ENCODE assay signal across 13 cellular contexts in genomic region chr9:94909250-94909894, GRCh38.
DNase-seq lines count a peak whose midpoint lies in the region; ATAC-seq and TF ChIP-seq lines count a peak whose summit lies in the region.
"Had no signal": no experiment of that assay in that cellular context is flagged by ENCODE, and none has a peak within 500 bp of the region (broad histone marks: within the 10 kb centered on the region; RNA-seq: fewer than 3 reads in every experiment).

No MANE protein-coding gene starts in this region.

- ATAC-seq in psoas muscle = peak in 2 of 4 donors; percentile 37 to 44
- ATAC-seq in GM19397 (IDR thresholded peaks at IDR 0.05; ENCODE audit: unreplicated experiment) = no peak

- H3K9me3 ChIP-seq in psoas muscle = no peaks in the 10 kb centered on the region
- H3K9me3 ChIP-seq: breast epithelium, HAP-1 had no signal

- TF ChIP-seq CTCF in psoas muscle (IDR thresholded peaks at IDR 0.05) = no peak

- DNase-seq in NCI-H1417 treated with DMSO at 0.1 percent for 48 hours (lab: John Stamatoyannopoulos, UW) (peak; percentile 58), NCI-H1417 (lab: John Stamatoyannopoulos, UW) (no peak), HT-29 (ENCODE audit: low spot score) (peak; percentile 72), ecto neural progenitor cell (ENCODE audit: low spot score) (peak; percentile 34), psoas muscle (no peak), RKO (ENCODE audit: low spot score) (no peak), COR-L47 (lab: John Stamatoyannopoulos, UW) (no peak)
- DNase-seq: 8988T, naive B cell, NCI-H1436 treated with DMSO at 0.1 percent for 48 hours had no signal

- H3K27ac ChIP-seq in psoas muscle = peak overlapping the region; percentile 74
- H3K27ac ChIP-seq: breast epithelium had no signal

- WGBS in psoas muscle, 3 donors = 77 to 94% (median 85%) methylated on average over 12 of the region's 12 CpGs

- no peak overlapping the region for H3K4me3 ChIP-seq in psoas muscle
- H3K4me3 ChIP-seq: breast epithelium, HAP-1 had no signal

- intact Hi-C loops in psoas muscle (cut with DNase I) = no loop called here

- H3K4me1 ChIP-seq in psoas muscle = peaks cover 23% of the 10 kb centered on the region
- H3K4me1 ChIP-seq: breast epithelium had no signal

- H3K27me3 ChIP-seq in psoas muscle (ENCODE audit: insufficient read depth in 3 of 3, low read length in 2 of 3) = no peaks in the 10 kb centered on the region
- H3K27me3 ChIP-seq: breast epithelium had no signal

- no peaks in the 10 kb centered on the region for H3K36me3 ChIP-seq in psoas muscle (ENCODE audit: insufficient read depth in 1 of 2, low read depth in 1 of 2)
- H3K36me3 ChIP-seq: breast epithelium, HAP-1 had no signal

Comparison
In these comparisons a context has a peak if more than half of its experiments do, and no peak if none do; other contexts are left out.
1. DNase-seq: peak in NCI-H1417 treated with DMSO at 0.1 percent for 48 hours (single experiment), HT-29 (single experiment) and ecto neural progenitor cell (single experiment); none in NCI-H1417 (0 of 3), psoas muscle (0 of 2), RKO (single experiment) and COR-L47 (single experiment).